ENCODE assay signal across 17 cellular contexts in the genomic region with DNA sequence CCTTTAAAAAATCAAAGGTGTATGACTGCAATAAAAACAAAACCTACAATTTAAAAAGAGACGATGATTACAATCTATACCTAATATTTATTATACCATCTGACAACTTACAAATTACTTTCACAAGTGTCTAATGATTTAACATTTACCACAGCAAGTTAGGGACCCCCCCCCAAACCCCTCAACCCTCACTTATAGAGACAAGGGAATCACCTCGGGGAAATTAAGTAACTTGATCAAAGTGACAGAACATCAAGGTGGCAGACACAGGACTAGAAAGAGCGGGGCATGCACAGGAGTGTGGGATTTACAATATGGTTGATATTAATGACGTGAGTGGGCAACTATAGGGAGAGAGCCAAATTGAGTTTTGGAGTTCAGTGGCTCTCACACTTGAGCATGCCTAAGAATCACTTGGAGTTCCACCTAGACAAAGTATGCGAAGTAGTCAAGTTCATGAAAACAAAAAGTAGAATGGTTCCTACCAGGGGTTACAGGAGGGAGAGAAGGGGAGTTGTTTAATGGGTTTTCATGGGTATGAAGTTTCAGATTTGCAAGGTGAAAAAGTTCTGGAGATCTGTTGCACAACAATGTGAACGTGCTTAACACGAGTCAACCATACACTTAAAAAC.
"Had no signal": no experiment of that assay in that cellular context is flagged by ENCODE, and none has a peak within 500 bp of the region (broad histone marks: within the 10 kb centered on the region; RNA-seq: fewer than 3 reads in every experiment).

No MANE protein-coding gene starts in this region.

- FAIRE-seq: frontal cortex had no signal

- H3K27ac ChIP-seq: ascending aorta, heart left ventricle, right atrium auricular region, upper lobe of right lung had no signal

- H3K27ac Mint-ChIP-seq: activated CD8-positive, alpha-beta memory T cell treated with anti-CD3 and anti-CD28 coated beads, Interleukin-2, amount 10 ng/mL, durations not matched to agents 7 days and 5 days; activated naive CD8-positive, alpha-beta T cell treated with anti-CD3 and anti-CD28 coated beads, Interleukin-2, amount 10 ng/mL, durations not matched to agents 7 days and 5 days; activated T-cell treated with anti-CD3 and anti-CD28 coated beads, Interleukin-2, amount 50 U/mL, for 24 hours; stimulated activated memory B cell treated with anti-CD40 and anti-IgM and Interleukin-4, amounts not matched to agents 10 μg/mL and 1 μg/mL and 100 μg/mL, for 72 hours had no signal

- H3K27me3 ChIP-seq: ascending aorta, heart left ventricle, right atrium auricular region, upper lobe of right lung had no signal

- H3K9ac ChIP-seq: parathyroid adenoma had no signal

- H3K9me3 Mint-ChIP-seq: activated naive CD8-positive, alpha-beta T cell treated with anti-CD3 and anti-CD28 coated beads, Interleukin-2, amount 10 ng/mL, durations not matched to agents 7 days and 5 days; activated T-cell treated with anti-CD3 and anti-CD28 coated beads, Interleukin-2, amount 50 U/mL, for 24 hours; neural crest cell; stimulated activated memory B cell treated with anti-CD40 and anti-IgM and Interleukin-4, amounts not matched to agents 10 μg/mL and 1 μg/mL and 100 μg/mL, for 72 hours had no signal

- H2AFZ ChIP-seq: parathyroid adenoma had no signal

- H3K36me3 ChIP-seq: ascending aorta, heart left ventricle, right atrium auricular region, upper lobe of right lung had no signal

- DNase-seq: activated CD4-positive, alpha-beta T cell treated with anti-CD3 and anti-CD28 coated beads, Interleukin-2, amount 50 U/mL, for 48 hours; activated CD4-positive, CD25-positive, alpha-beta regulatory T cell treated with anti-CD3 and anti-CD28 coated beads, Interleukin-2, amount 50 U/mL, for 72 hours; activated CD8-positive, alpha-beta memory T cell treated with anti-CD3 and anti-CD28 coated beads, Interleukin-2, amount 10 ng/mL, durations not matched to agents 7 days and 5 days; activated effector memory CD4-positive, alpha-beta T cell treated with anti-CD3 and anti-CD28 coated beads, Interleukin-2, amount 50 U/mL, for 16 hours; activated naive CD8-positive, alpha-beta T cell treated with anti-CD3 and anti-CD28 coated beads, Interleukin-2, amount 10 ng/mL, durations not matched to agents 7 days and 5 days; activated T-cell treated with anti-CD3 and anti-CD28 coated beads, Interleukin-2, amount 50 U/mL, for 24 hours; heart left ventricle; islet precursor cell; left ventricle myocardium superior; upper lobe of right lung had no signal

- H3K27me3 Mint-ChIP-seq: activated CD8-positive, alpha-beta memory T cell treated with anti-CD3 and anti-CD28 coated beads, Interleukin-2, amount 10 ng/mL, durations not matched to agents 7 days and 5 days; activated naive CD8-positive, alpha-beta T cell treated with anti-CD3 and anti-CD28 coated beads, Interleukin-2, amount 10 ng/mL, durations not matched to agents 7 days and 5 days; activated T-cell treated with anti-CD3 and anti-CD28 coated beads, Interleukin-2, amount 50 U/mL, for 24 hours; stimulated activated memory B cell treated with anti-CD40 and anti-IgM and Interleukin-4, amounts not matched to agents 10 μg/mL and 1 μg/mL and 100 μg/mL, for 72 hours had no signal

- H3K9me3 ChIP-seq: ascending aorta, heart left ventricle, right atrium auricular region, upper lobe of right lung had no signal

- ATAC-seq: activated CD8-positive, alpha-beta memory T cell treated with anti-CD3 and anti-CD28 coated beads, Interleukin-2, amount 10 ng/mL, durations not matched to agents 7 days and 5 days; heart left ventricle; left ventricle myocardium superior; stimulated activated memory B cell treated with anti-CD40 and anti-IgM and Interleukin-4, amounts not matched to agents 10 μg/mL and 1 μg/mL and 100 μg/mL, for 72 hours had no signal

- H3K4me3 ChIP-seq: ascending aorta, heart left ventricle, right atrium auricular region, smooth muscle cell, upper lobe of right lung had no signal

- H3K4me3 Mint-ChIP-seq: activated CD8-positive, alpha-beta memory T cell treated with anti-CD3 and anti-CD28 coated beads, Interleukin-2, amount 10 ng/mL, durations not matched to agents 7 days and 5 days; activated naive CD8-positive, alpha-beta T cell treated with anti-CD3 and anti-CD28 coated beads, Interleukin-2, amount 10 ng/mL, durations not matched to agents 7 days and 5 days; activated T-cell treated with anti-CD3 and anti-CD28 coated beads, Interleukin-2, amount 50 U/mL, for 24 hours; neural crest cell; stimulated activated memory B cell treated with anti-CD40 and anti-IgM and Interleukin-4, amounts not matched to agents 10 μg/mL and 1 μg/mL and 100 μg/mL, for 72 hours had no signal
